13 cellular contexts compared by ENCODE assay signal in the genomic region with DNA sequence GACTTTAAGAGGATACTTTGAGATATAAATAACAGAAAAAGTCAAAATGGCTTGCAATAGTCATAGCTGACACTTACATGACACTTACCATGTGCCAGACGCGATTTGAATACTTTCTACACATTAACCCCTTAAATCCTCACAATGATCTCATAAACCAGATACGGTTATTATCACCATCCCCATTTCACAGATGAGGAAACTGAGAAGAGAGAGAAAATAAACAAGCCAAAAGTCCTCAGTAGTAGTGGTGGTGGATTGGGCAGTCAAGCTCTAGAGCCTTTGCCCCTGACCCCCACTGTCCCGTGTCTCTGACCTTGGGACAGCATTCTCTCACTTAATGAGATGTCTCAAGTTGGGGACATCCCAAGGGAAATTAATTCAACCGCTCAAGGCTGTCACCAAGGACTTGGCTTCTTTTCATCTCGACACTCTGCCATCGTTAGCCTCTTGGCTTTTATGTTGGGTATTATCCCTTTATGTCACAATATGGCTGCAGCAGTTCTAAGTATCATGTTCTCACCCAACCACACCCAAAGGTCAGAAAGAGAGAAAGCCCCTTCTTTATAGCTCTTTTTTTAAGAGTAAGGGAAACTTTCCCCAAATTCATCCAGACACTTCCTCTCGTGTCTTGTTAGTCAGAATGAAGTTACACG.
DNase-seq lines count a peak whose midpoint lies in the region; ATAC-seq, FAIRE-seq and TF ChIP-seq lines count a peak whose summit lies in the region.
"Had no signal": no experiment of that assay in that cellular context is flagged by ENCODE, and none has a peak within 500 bp of the region (broad histone marks: within the 10 kb centered on the region; RNA-seq: fewer than 3 reads in every experiment).

No MANE protein-coding gene starts in this region.

- DNase-seq in GM13977 (ENCODE audit: low spot score) (peak; percentile 40), astrocyte (ENCODE audit: low read depth) (no peak), T1000 (lab: John Stamatoyannopoulos, UW) (no peak), caudate nucleus (lab: John Stamatoyannopoulos, UW) (no peak), NCI-H2227 treated with DMSO at 0.1 percent for 48 hours (lab: John Stamatoyannopoulos, UW) (no peak), cerebellum (ENCODE audit: low spot score) (no peak)
- peak; percentile 44 for DNase-seq in natural killer cell treated with Interleukin-12 subunit alpha and Interleukin-12 subunit beta and Interleukin-15 and Interleukin-18, amount 100 ng/mL, for 72 hours (ENCODE audit: low spot score)
- DNase-seq: foreskin melanocyte, NCI-H446, WERI-Rb-1 had no signal

- peak in 1 of 2 donors; percentile 63 for ATAC-seq in natural killer cell treated with Interleukin-12 subunit alpha and Interleukin-12 subunit beta and Interleukin-15 and Interleukin-18, amount 100 ng/mL, for 72 hours

- peaks cover 17% of the 10 kb centered on the region for H3K4me1 ChIP-seq in BLaER1
- peaks cover 10% of the 10 kb centered on the region for H3K4me1 ChIP-seq in astrocyte (ENCODE audit: insufficient read depth, low read length)

- H2AFZ ChIP-seq in astrocyte (ENCODE audit: low read depth, low read length), result no peak overlapping the region

- H3K27me3 ChIP-seq in BLaER1, result no peaks in the 10 kb centered on the region
- H3K27me3 ChIP-seq in astrocyte (ENCODE audit: insufficient read depth, low read length), result no peaks in the 10 kb centered on the region

- H3K4me3 Mint-ChIP-seq in astrocyte (ENCODE audit: unreplicated experiment), result no peak overlapping the region
- H3K4me3 Mint-ChIP-seq in natural killer cell treated with Interleukin-12 subunit alpha and Interleukin-12 subunit beta and Interleukin-15 and Interleukin-18, amount 100 ng/mL, for 72 hours, result peak overlapping the region; percentile 85

- peak overlapping the region; percentile 66; the same call in 1 of the 2 replicates for H3K9ac ChIP-seq in BLaER1
- no peak overlapping the region for H3K9ac ChIP-seq in astrocyte (ENCODE audit: low read length)

- peak overlapping the region; percentile 71; the same call in 1 of the 2 replicates for H3K27ac ChIP-seq in BLaER1
- no peak overlapping the region for H3K27ac ChIP-seq in astrocyte (ENCODE audit: low read depth, low read length)
- no peak overlapping the region for H3K27ac ChIP-seq in caudate nucleus (ENCODE audit: low read depth, low read length)
- H3K27ac ChIP-seq: HL-60, neutrophil, WERI-Rb-1 had no signal

- H3K9me3 ChIP-seq in BLaER1, result peaks cover 10% of the 10 kb centered on the region
- H3K9me3 ChIP-seq in astrocyte (ENCODE audit: insufficient read depth, low read depth, low read length), result peaks cover 3% of the 10 kb centered on the region
- H3K9me3 ChIP-seq: neutrophil had no signal

- H3K36me3 Mint-ChIP-seq in astrocyte (ENCODE audit: low read depth, unreplicated experiment), result no peaks in the 10 kb centered on the region
- peaks cover under 1% of the 10 kb centered on the region for H3K36me3 Mint-ChIP-seq in natural killer cell treated with Interleukin-12 subunit alpha and Interleukin-12 subunit beta and Interleukin-15 and Interleukin-18, amount 100 ng/mL, for 72 hours

- H3K27me3 Mint-ChIP-seq in astrocyte (ENCODE audit: low read depth, unreplicated experiment), result no peaks in the 10 kb centered on the region
- H3K27me3 Mint-ChIP-seq in natural killer cell treated with Interleukin-12 subunit alpha and Interleukin-12 subunit beta and Interleukin-15 and Interleukin-18, amount 100 ng/mL, for 72 hours, result no peaks in the 10 kb centered on the region

- H3K4me3 ChIP-seq in BLaER1 (no peak overlapping the region), astrocyte (ENCODE audit: insufficient read depth, low read depth, low read length) (no peak overlapping the region)

- H3K9me3 Mint-ChIP-seq in astrocyte (ENCODE audit: unreplicated experiment), result peaks cover 13% of the 10 kb centered on the region
- H3K9me3 Mint-ChIP-seq in natural killer cell treated with Interleukin-12 subunit alpha and Interleukin-12 subunit beta and Interleukin-15 and Interleukin-18, amount 100 ng/mL, for 72 hours, result peaks cover 6% of the 10 kb centered on the region

- FAIRE-seq in astrocyte (lab: Jason Lieb, UNC), result no peak

- in situ Hi-C loops in GM13977 (cut with MboI; ENCODE audit: low pct_unique_long_range_greater_than_20kb, low sequenced_read_pairs, unreplicated experiment), result no loop called here

- H3K4me2 ChIP-seq in BLaER1 (peak overlapping the region; percentile 79), astrocyte (ENCODE audit: low read length) (no peak overlapping the region)

- H3K36me3 ChIP-seq in BLaER1 (no peaks in the 10 kb centered on the region), astrocyte (ENCODE audit: insufficient read depth, low read length) (no peaks in the 10 kb centered on the region)
- H3K36me3 ChIP-seq: neutrophil, WERI-Rb-1 had no signal

- no peaks in the 10 kb centered on the region for H4K20me1 ChIP-seq in BLaER1
- H4K20me1 ChIP-seq in astrocyte (ENCODE audit: insufficient read depth, low read length), result no peaks in the 10 kb centered on the region

- H3K79me2 ChIP-seq in astrocyte (ENCODE audit: insufficient read depth, low read length), result no peaks in the 10 kb centered on the region

- TF ChIP-seq CTCF in GM13977 (IDR thresholded peaks at IDR 0.05; ENCODE audit: extremely low read depth, insufficient read depth, missing control alignments) (no peak), astrocyte (IDR thresholded peaks at IDR 0.05; ENCODE audit: insufficient read depth, low read depth, low read length) (no peak)

- peaks cover 6% of the 10 kb centered on the region for H3K4me1 Mint-ChIP-seq in astrocyte (ENCODE audit: low read depth, unreplicated experiment)
- peaks cover 29 to 36% of the 10 kb centered on the region in 2 donors for H3K4me1 Mint-ChIP-seq in natural killer cell treated with Interleukin-12 subunit alpha and Interleukin-12 subunit beta and Interleukin-15 and Interleukin-18, amount 100 ng/mL, for 72 hours (ENCODE audit: low read depth in 2 of 2)

- H3K27ac Mint-ChIP-seq in astrocyte (ENCODE audit: unreplicated experiment), result peak overlapping the region; percentile 23
- peak overlapping the region; percentile 85 to 87 for H3K27ac Mint-ChIP-seq in natural killer cell treated with Interleukin-12 subunit alpha and Interleukin-12 subunit beta and Interleukin-15 and Interleukin-18, amount 100 ng/mL, for 72 hours

Comparison
In these comparisons a context has a peak if more than half of its experiments do, and no peak if none do; other contexts are left out.
1. DNase-seq: peak in GM13977 (single experiment) and natural killer cell treated with Interleukin-12 subunit alpha and Interleukin-12 subunit beta and Interleukin-15 and Interleukin-18, amount 100 ng/mL, for 72 hours (single experiment); none in astrocyte (single experiment), T1000 (single experiment), caudate nucleus (0 of 61), NCI-H2227 treated with DMSO at 0.1 percent for 48 hours (single experiment) and cerebellum (single experiment).